ENCODE assay signal across 11 cellular contexts in genomic region chr16:14088155-14088753, GRCh38. TPM values are rescaled to one million over a fixed set of nuclear protein-coding genes. Genes with fewer than 3 reads are reported as not detected.
DNase-seq lines count a peak whose midpoint lies in the region; ATAC-seq and TF ChIP-seq lines count a peak whose summit lies in the region.
"Had no signal": no experiment of that assay in that cellular context is flagged by ENCODE, and none has a peak within 500 bp of the region (broad histone marks: within the 10 kb centered on the region; RNA-seq: fewer than 3 reads in every experiment).

No MANE protein-coding gene starts in this region.

- H3K9ac ChIP-seq in colonic mucosa (ENCODE audit: low read depth in 2 of 2, low read length in 2 of 2): peak overlapping the region in 1 of 2 donors; percentile 28

- H3K9me3 ChIP-seq in colonic mucosa (no peaks in the 10 kb centered on the region), left lung (no peaks in the 10 kb centered on the region), transverse colon (no peaks in the 10 kb centered on the region)
- H3K9me3 ChIP-seq: psoas muscle had no signal

- intact Hi-C loops in colonic mucosa (cut with DNase I): no loop called here
- intact Hi-C loops in left lung (cut with DNase I): no loop called here
- intact Hi-C loops in transverse colon (cut with DNase I; ENCODE audit: low total_unique reads): no loop called here

- in situ Hi-C loops in transverse colon (cut with MboI; ENCODE audit: low pct_ligation_motif_present in 1 of 4, low pct_unique_long_range_greater_than_20kb in 1 of 4, low sequenced_read_pairs in 3 of 4): no loop called here

- H3K27ac ChIP-seq in colonic mucosa (peak overlapping the region; percentile 60), left lung (peak overlapping the region in 1 of 2 donors; percentile 33), transverse colon (peak overlapping the region; percentile 46 to 73 (median 66))
- H3K27ac ChIP-seq: psoas muscle had no signal

- ATAC-seq in left lung (peak; percentile 52), GM21447 (IDR thresholded peaks at IDR 0.05; ENCODE audit: unreplicated experiment) (no peak), GM18502 (IDR thresholded peaks at IDR 0.05; ENCODE audit: poor library complexity, unreplicated experiment) (no peak)

- peak; percentile 29 for DNase-seq in NOMO-1 treated with dmso at 0.1 percent for 144 hours (lab: John Stamatoyannopoulos, UW; ENCODE audit: unreplicated experiment)
- DNase-seq in colonic mucosa: no peak
- DNase-seq in left lung: no peak
- DNase-seq in transverse colon: no peak
- DNase-seq in activated CD8-positive, alpha-beta memory T cell treated with anti-CD3 and anti-CD28 coated beads, Interleukin-2, amount 50 U/mL, for 4 hours: no peak
- DNase-seq: activated CD8-positive, alpha-beta memory T cell treated with anti-CD3 and anti-CD28 coated beads, Interleukin-2, amount 50 U/mL, for 48 hours; NCI-H1436 treated with DMSO at 0.1 percent for 48 hours; OCI-M1; psoas muscle had no signal

- TF ChIP-seq POLR2A in transverse colon (IDR thresholded peaks at IDR 0.05): no peak

- TF ChIP-seq EP300 in transverse colon (IDR thresholded peaks at IDR 0.05; ENCODE audit: low read depth): no peak

- WGBS in transverse colon (ENCODE audit: low coverage in 1 of 2), 2 donors: 29 to 40% methylated on average over 4 to 6 of the region's 6 CpGs

- H3K36me3 ChIP-seq in colonic mucosa: no peaks in the 10 kb centered on the region
- H3K36me3 ChIP-seq in left lung: no peaks in the 10 kb centered on the region
- peaks cover 0 to 4% (median 0%) of the 10 kb centered on the region in 4 donors for H3K36me3 ChIP-seq in transverse colon

- H3K27me3 ChIP-seq in colonic mucosa (no peaks in the 10 kb centered on the region), left lung (no peaks in the 10 kb centered on the region), transverse colon (no peaks in the 10 kb centered on the region)

- H3K4me3 ChIP-seq in colonic mucosa (no peak overlapping the region), left lung (no peak overlapping the region), transverse colon (no peak overlapping the region)
- H3K4me3 ChIP-seq: psoas muscle had no signal

- H3K4me1 ChIP-seq in colonic mucosa: peaks cover 4% of the 10 kb centered on the region
- peaks cover 23 to 26% of the 10 kb centered on the region in 2 donors for H3K4me1 ChIP-seq in left lung
- H3K4me1 ChIP-seq in transverse colon: peaks cover 26 to 64% (median 40%) of the 10 kb centered on the region in 4 donors

- TF ChIP-seq CTCF in colonic mucosa (IDR thresholded peaks at IDR 0.05) (no peak), left lung (IDR thresholded peaks at IDR 0.05) (no peak), transverse colon (IDR thresholded peaks at IDR 0.05) (no peak)

RNA-seq across cellular contexts. Expression of gene MRTFB, which starts 17.1 kb away (rescaled TPM):
- total RNA-seq in colonic mucosa (10 to 100 TPM; 31.4 to 40.3 TPM), left lung (10 to 100 TPM; 46.2 to 48.9 TPM), transverse colon (10 to 100 TPM; 37.8 to 82.7 (median 47.9) TPM)
